ENCODE assay signal across 1 cellular context in genomic region chr22:39469681-39470461, GRCh38.
TF ChIP-seq lines count a peak whose summit lies in the region.

No MANE protein-coding gene starts in this region.

TF ChIP-seq in GM12878, 131 proteins besides CTCF, POLR2A, EP300 and RAD21:
- no peak for TF ChIP-seq PML (IDR thresholded peaks at IDR 0.05; ENCODE audit: low read length)
- 0 out of 2 replicates have a peak, but pooled peaks have one; percentile 23 for TF ChIP-seq HDGF (IDR thresholded peaks at IDR 0.05)
